8 cellular contexts compared by ENCODE assay signal in genomic region chr1:30908886-30909777, GRCh38. TPM values are rescaled to one million over a fixed set of nuclear protein-coding genes. Genes with fewer than 3 reads are reported as not detected.
DNase-seq lines count a peak whose midpoint lies in the region; ATAC-seq and TF ChIP-seq lines count a peak whose summit lies in the region.

No MANE protein-coding gene starts in this region.

- POLR2A ChIA-PET in activated naive CD8-positive, alpha-beta T cell treated with anti-CD3 and anti-CD28 coated beads, Interleukin-2, amount 10 ng/mL, durations not matched to agents 7 days and 5 days (lab: Charles Lee), result no interaction called here

- 22 to 67% (median 24%) methylated on average over 13 to 43 of the region's 43 CpGs for WGBS in stomach, 5 donors

- no peak for ATAC-seq in activated naive CD8-positive, alpha-beta T cell treated with anti-CD3 and anti-CD28 coated beads, Interleukin-2, amount 10 ng/mL, durations not matched to agents 7 days and 5 days (ENCODE audit: low read depth)
- no peak for ATAC-seq in HG02840 (IDR thresholded peaks at IDR 0.05; ENCODE audit: low FRiP score, unreplicated experiment)

- H3K27me3 ChIP-seq in iPS-15b (ENCODE audit: control insufficient read depth, insufficient read depth, low read length) (peaks cover 14% of the 10 kb centered on the region), stomach (peaks cover 0 to 26% (median 7%) of the 10 kb centered on the region in 3 donors)

- no peak overlapping the region for H3K27ac Mint-ChIP-seq in activated naive CD8-positive, alpha-beta T cell treated with anti-CD3 and anti-CD28 coated beads, Interleukin-2, amount 10 ng/mL, durations not matched to agents 7 days and 5 days

- TF ChIP-seq POLR2A in stomach (IDR thresholded peaks at IDR 0.05), result no peak

- peak overlapping the region in 4 of 5 donors; percentile 42 to 84 (median 74) for H3K27ac ChIP-seq in stomach

- no peak for TF ChIP-seq EP300 in stomach (IDR thresholded peaks at IDR 0.05)

- H3K27me3 Mint-ChIP-seq in activated naive CD8-positive, alpha-beta T cell treated with anti-CD3 and anti-CD28 coated beads, Interleukin-2, amount 10 ng/mL, durations not matched to agents 7 days and 5 days, result peaks cover 56% of the 10 kb centered on the region

- H3K4me1 Mint-ChIP-seq in activated naive CD8-positive, alpha-beta T cell treated with anti-CD3 and anti-CD28 coated beads, Interleukin-2, amount 10 ng/mL, durations not matched to agents 7 days and 5 days, result peaks cover 8% of the 10 kb centered on the region

- H3K36me3 ChIP-seq in iPS-15b (ENCODE audit: control insufficient read depth, insufficient read depth, low read length) (no peaks in the 10 kb centered on the region), stomach (no peaks in the 10 kb centered on the region)

- no peak overlapping the region for H3K9ac ChIP-seq in iPS-15b (ENCODE audit: low read depth, low read length)

- H3K9me3 ChIP-seq in iPS-15b (ENCODE audit: control insufficient read depth, insufficient read depth, low read length), result no peaks in the 10 kb centered on the region
- no peaks in the 10 kb centered on the region for H3K9me3 ChIP-seq in stomach

- no peak for TF ChIP-seq CTCF in stomach (IDR thresholded peaks at IDR 0.05)

- intact Hi-C loops in stomach (cut with DNase I; ENCODE audit: low total_unique reads), result no loop called here

- peak overlapping the region; percentile 80 for H3K4me3 Mint-ChIP-seq in activated naive CD8-positive, alpha-beta T cell treated with anti-CD3 and anti-CD28 coated beads, Interleukin-2, amount 10 ng/mL, durations not matched to agents 7 days and 5 days

- no peaks in the 10 kb centered on the region for H3K36me3 Mint-ChIP-seq in activated naive CD8-positive, alpha-beta T cell treated with anti-CD3 and anti-CD28 coated beads, Interleukin-2, amount 10 ng/mL, durations not matched to agents 7 days and 5 days

- H3K9me3 Mint-ChIP-seq in activated naive CD8-positive, alpha-beta T cell treated with anti-CD3 and anti-CD28 coated beads, Interleukin-2, amount 10 ng/mL, durations not matched to agents 7 days and 5 days, result no peaks in the 10 kb centered on the region

- DNase-seq in NCI-H82 (lab: John Stamatoyannopoulos, UW), result peak; percentile 54
- no peak for DNase-seq in NCI-H82 treated with DMSO at 0.1 percent for 48 hours (lab: John Stamatoyannopoulos, UW; ENCODE audit: unreplicated experiment)
- DNase-seq in activated naive CD8-positive, alpha-beta T cell treated with anti-CD3 and anti-CD28 coated beads, Interleukin-2, amount 10 ng/mL, durations not matched to agents 7 days and 5 days, result no peak
- DNase-seq in stomach, result no peak
- no peak for DNase-seq in mesenteric fat pad (ENCODE audit: low spot score)
- no peak for DNase-seq in NOMO-1 (lab: John Stamatoyannopoulos, UW; ENCODE audit: unreplicated experiment in 2 of 2)

- H3K4me1 ChIP-seq in iPS-15b (ENCODE audit: control insufficient read depth, insufficient read depth, low read length) (peaks cover 24% of the 10 kb centered on the region), stomach (peaks cover 30 to 70% (median 48%) of the 10 kb centered on the region in 4 donors)

- H3K4me3 ChIP-seq in iPS-15b (ENCODE audit: low read depth, low read length) (peak overlapping the region; percentile 71), stomach (peak overlapping the region; percentile 48 to 55 (median 49))

RNA-seq across cellular contexts. Expression of gene SDC3, which starts 0.6 kb away (rescaled TPM):
- under 1 TPM; 0.51 to 0.55 TPM for total RNA-seq in activated naive CD8-positive, alpha-beta T cell treated with anti-CD3 and anti-CD28 coated beads, Interleukin-2, amount 10 ng/mL, durations not matched to agents 7 days and 5 days
- total RNA-seq in stomach (10 to 100 TPM in 4 of 5 donors, under 1 TPM in 1; 0.58 to 47.2 (median 30.8) TPM), mesenteric fat pad (53.4 TPM)
- 10 to 100 TPM in 2 of 3 donors, 1 to 10 TPM in 1; 9.9 to 13.0 (median 10.7) TPM for polyA plus RNA-seq in stomach
